In the genomic region with DNA sequence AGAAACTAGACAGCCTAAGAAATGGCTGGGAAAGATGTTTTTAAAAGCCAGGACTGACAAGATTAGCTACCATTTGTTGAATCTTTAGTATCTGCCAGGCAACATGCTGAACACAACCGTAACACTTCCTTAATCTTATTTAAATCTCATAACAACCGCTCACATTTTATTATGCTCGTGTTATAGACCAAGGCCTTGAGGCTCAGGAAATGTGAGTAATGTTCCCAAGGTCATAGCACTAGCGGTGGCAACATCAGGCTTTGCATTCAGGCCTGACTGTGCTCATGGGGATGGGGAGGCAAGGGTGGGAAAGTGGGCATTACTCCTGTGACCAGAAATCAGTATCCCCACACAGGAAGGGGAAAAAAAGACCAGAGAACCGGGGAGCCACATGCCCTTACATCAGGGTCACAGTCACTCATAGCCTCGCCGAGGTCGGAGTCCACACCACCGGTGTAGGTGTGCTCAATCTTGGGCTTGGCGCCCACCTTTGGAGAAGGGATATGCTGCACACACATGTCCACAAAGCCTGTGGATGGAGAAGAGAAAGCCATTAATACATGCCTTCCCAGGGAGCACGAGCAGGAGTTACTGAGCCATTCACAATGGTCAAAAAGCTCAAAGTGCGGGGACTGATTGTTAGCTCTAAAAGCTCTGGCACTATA, we compare ENCODE assay signal across 16 cellular contexts. TPM values are rescaled to one million over a fixed set of nuclear protein-coding genes. Genes with fewer than 3 reads are reported as not detected.
DNase-seq lines count a peak whose midpoint lies in the region; ATAC-seq and TF ChIP-seq lines count a peak whose summit lies in the region.
"Had no signal": no experiment of that assay in that cellular context is flagged by ENCODE, and none has a peak within 500 bp of the region (broad histone marks: within the 10 kb centered on the region; RNA-seq: fewer than 3 reads in every experiment).

No MANE protein-coding gene starts in this region.

- peaks cover 30% of the 10 kb centered on the region for H3K36me3 Mint-ChIP-seq in neural progenitor cell

- CTCF ChIA-PET in HEK293 (lab: Yijun Ruan, JAX) = interaction anchor here (0.5 to 15.4 kb wide), 16 partner anchors 10 to 414 kb away, joined by 3 to 461 read pairs (median 4); no protein-coding TSS in a partner anchor

- H3K36me3 ChIP-seq in HEK293 (ENCODE audit: control insufficient read depth in 2 of 2, insufficient read depth in 1 of 2, low read length in 2 of 2) = peaks cover 73 to 94% of the 10 kb centered on the region in 2 experiments
- H3K36me3 ChIP-seq in rectal smooth muscle tissue (ENCODE audit: control insufficient read depth, insufficient read depth, low read length) = peaks cover 39% of the 10 kb centered on the region
- peaks cover 9% of the 10 kb centered on the region for H3K36me3 ChIP-seq in neural progenitor cell

- H3K4me2 ChIP-seq in neural progenitor cell = no peak overlapping the region
- H3K4me2 ChIP-seq: BLaER1 treated with 17β-estradiol and CSF1 and Interleukin-3, amounts not matched to agents 10 nM and 100 nM had no signal

- H3K4me1 ChIP-seq in HEK293 (ENCODE audit: control insufficient read depth, insufficient read depth, low read length) (no peaks in the 10 kb centered on the region), rectal smooth muscle tissue (ENCODE audit: control insufficient read depth, insufficient read depth, low read length) (peaks cover 24% of the 10 kb centered on the region), neural progenitor cell (no peaks in the 10 kb centered on the region)

- no peaks in the 10 kb centered on the region for H3K27me3 Mint-ChIP-seq in neural progenitor cell (ENCODE audit: insufficient read depth, low read depth)
- H3K27me3 Mint-ChIP-seq: CD4-positive, CD25-positive, alpha-beta regulatory T cell had no signal

- DNase-seq in dermis blood vessel endothelial cell (peak; percentile 83), iris pigment epithelial cell (ENCODE audit: low read depth) (peak; percentile 59), DMS53 (lab: John Stamatoyannopoulos, UW) (no peak), SIG-M5 (lab: John Stamatoyannopoulos, UW) (no peak), neural progenitor cell (ENCODE audit: low spot score) (no peak)
- DNase-seq: ACHN; CD4-positive, CD25-positive, alpha-beta regulatory T cell; HCEC 1CT had no signal

- H3F3A ChIP-seq in neural progenitor cell (ENCODE audit: low read depth) = peaks cover 9% of the 10 kb centered on the region

- H4K20me1 ChIP-seq in neural progenitor cell (ENCODE audit: low read depth) = no peaks in the 10 kb centered on the region

- no peak overlapping the region for H3K4me3 Mint-ChIP-seq in neural progenitor cell
- H3K4me3 Mint-ChIP-seq: CD4-positive, CD25-positive, alpha-beta regulatory T cell had no signal

- no peaks in the 10 kb centered on the region for H3K9me3 Mint-ChIP-seq in neural progenitor cell
- H3K9me3 Mint-ChIP-seq: CD4-positive, CD25-positive, alpha-beta regulatory T cell had no signal

- POLR2A ChIA-PET in HEK293 (lab: Yijun Ruan, JAX) = no interaction called here

- H3K4me3 ChIP-seq in HEK293 (ENCODE audit: low read depth, low read length) (no peak overlapping the region), rectal smooth muscle tissue (ENCODE audit: low read length) (no peak overlapping the region), neural progenitor cell (no peak overlapping the region)
- H3K4me3 ChIP-seq: BLaER1 treated with 17β-estradiol and CSF1 and Interleukin-3, amounts not matched to agents 10 nM and 100 nM had no signal

- H3K9ac ChIP-seq in rectal smooth muscle tissue (ENCODE audit: low read length) = no peak overlapping the region
- H3K9ac ChIP-seq in neural progenitor cell = no peak overlapping the region
- H3K9ac ChIP-seq: BLaER1 treated with 17β-estradiol and CSF1 and Interleukin-3, amounts not matched to agents 10 nM and 100 nM had no signal

- no peaks in the 10 kb centered on the region for H3K79me2 ChIP-seq in neural progenitor cell (ENCODE audit: low read depth)

- no peaks in the 10 kb centered on the region for H3K27me3 ChIP-seq in rectal smooth muscle tissue (ENCODE audit: control insufficient read depth, insufficient read depth, low read length)
- H3K27me3 ChIP-seq in neural progenitor cell = no peaks in the 10 kb centered on the region
- H3K27me3 ChIP-seq: BLaER1 treated with 17β-estradiol and CSF1 and Interleukin-3, amounts not matched to agents 10 nM and 100 nM had no signal

- no peak for ATAC-seq in HG03354 (IDR thresholded peaks at IDR 0.05; ENCODE audit: poor library complexity, severe bottlenecking, unreplicated experiment)

- TF ChIP-seq CTCF in HEK293 (tag by site-specific recombination; IDR thresholded peaks at IDR 0.05) (no peak), neural progenitor cell (IDR thresholded peaks at IDR 0.05) (no peak)

- H3K9me3 ChIP-seq in HEK293 (ENCODE audit: control insufficient read depth, insufficient read depth, low read depth, low read length) (no peaks in the 10 kb centered on the region), neural progenitor cell (ENCODE audit: low read depth) (no peaks in the 10 kb centered on the region)
- H3K9me3 ChIP-seq: BLaER1 treated with 17β-estradiol and CSF1 and Interleukin-3, amounts not matched to agents 10 nM and 100 nM had no signal

- H3K27ac Mint-ChIP-seq in neural progenitor cell = no peak overlapping the region
- H3K27ac Mint-ChIP-seq: CD4-positive, CD25-positive, alpha-beta regulatory T cell had no signal

- H3K27ac ChIP-seq in HEK293 (ENCODE audit: extremely low read depth, low read depth, low read length) (peak overlapping the region; percentile 17; the same call in 1 of the 2 replicates), rectal smooth muscle tissue (ENCODE audit: low read depth, low read length) (peak overlapping the region; percentile 79), neural progenitor cell (no peak overlapping the region)
- H3K27ac ChIP-seq: BLaER1 treated with 17β-estradiol and CSF1 and Interleukin-3, amounts not matched to agents 10 nM and 100 nM had no signal

- no peaks in the 10 kb centered on the region for H3K4me1 Mint-ChIP-seq in neural progenitor cell

- H2AFZ ChIP-seq in neural progenitor cell (replicated peaks) = no peak overlapping the region

TF ChIP-seq in HEK293, 187 proteins besides CTCF, POLR2A, EP300 and RAD21:
- TF ChIP-seq, protein P1, sequence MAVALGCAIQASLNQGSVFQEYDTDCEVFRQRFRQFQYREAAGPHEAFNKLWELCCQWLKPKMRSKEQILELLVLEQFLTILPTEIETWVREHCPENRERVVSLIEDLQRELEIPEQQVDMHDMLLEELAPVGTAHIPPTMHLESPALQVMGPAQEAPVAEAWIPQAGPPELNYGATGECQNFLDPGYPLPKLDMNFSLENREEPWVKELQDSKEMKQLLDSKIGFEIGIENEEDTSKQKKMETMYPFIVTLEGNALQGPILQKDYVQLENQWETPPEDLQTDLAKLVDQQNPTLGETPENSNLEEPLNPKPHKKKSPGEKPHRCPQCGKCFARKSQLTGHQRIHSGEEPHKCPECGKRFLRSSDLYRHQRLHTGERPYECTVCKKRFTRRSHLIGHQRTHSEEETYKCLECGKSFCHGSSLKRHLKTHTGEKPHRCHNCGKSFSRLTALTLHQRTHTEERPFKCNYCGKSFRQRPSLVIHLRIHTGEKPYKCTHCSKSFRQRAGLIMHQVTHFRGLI (tag by site-specific recombination; IDR thresholded peaks at IDR 0.05) = no peak
- TF ChIP-seq OVOL3 (tag by site-specific recombination; IDR thresholded peaks at IDR 0.05) (no peak), HOXC10 (CRISPR knock-in tag; IDR thresholded peaks at IDR 0.05) (no peak)
- TF ChIP-seq, protein P2, sequence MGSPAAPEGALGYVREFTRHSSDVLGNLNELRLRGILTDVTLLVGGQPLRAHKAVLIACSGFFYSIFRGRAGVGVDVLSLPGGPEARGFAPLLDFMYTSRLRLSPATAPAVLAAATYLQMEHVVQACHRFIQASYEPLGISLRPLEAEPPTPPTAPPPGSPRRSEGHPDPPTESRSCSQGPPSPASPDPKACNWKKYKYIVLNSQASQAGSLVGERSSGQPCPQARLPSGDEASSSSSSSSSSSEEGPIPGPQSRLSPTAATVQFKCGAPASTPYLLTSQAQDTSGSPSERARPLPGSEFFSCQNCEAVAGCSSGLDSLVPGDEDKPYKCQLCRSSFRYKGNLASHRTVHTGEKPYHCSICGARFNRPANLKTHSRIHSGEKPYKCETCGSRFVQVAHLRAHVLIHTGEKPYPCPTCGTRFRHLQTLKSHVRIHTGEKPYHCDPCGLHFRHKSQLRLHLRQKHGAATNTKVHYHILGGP (tag by site-specific recombination; IDR thresholded peaks at IDR 0.05) = no peak

RNA-seq across cellular contexts. Expression of gene HIGD1B, which starts 15.7 kb away (rescaled TPM):
- total RNA-seq in dermis blood vessel endothelial cell = not detected in 2 replicates
- not detected in 2 replicates for total RNA-seq in neural progenitor cell (ENCODE audit: low replicate concordance)
- total RNA-seq: A172; CD4-positive, CD25-positive, alpha-beta regulatory T cell; Daoy; H4; HT-29 had no signal

RNA-seq across cellular contexts. Expression of gene GJC1, which starts 33.3 kb away (rescaled TPM):
- total RNA-seq in dermis blood vessel endothelial cell (7.5 and 13.9 TPM in 2 replicates), neural progenitor cell (ENCODE audit: low replicate concordance) (63.4 and 76.9 TPM in 2 replicates)
- total RNA-seq: CD4-positive, CD25-positive, alpha-beta regulatory T cell; HT-29 had no signal

RNA-seq across cellular contexts. Expression of gene EFTUD2, which starts 35.9 kb away (rescaled TPM):
- total RNA-seq in dermis blood vessel endothelial cell (154 and 298 TPM in 2 replicates), neural progenitor cell (ENCODE audit: low replicate concordance) (114 and 185 TPM in 2 replicates)

RNA-seq across cellular contexts. Expression of gene GFAP, which starts 51.9 kb away (rescaled TPM):
- total RNA-seq in dermis blood vessel endothelial cell (0.51 TPM in 1 of 2 replicates, not detected in the other), neural progenitor cell (ENCODE audit: low replicate concordance) (0.45 and 0.46 TPM in 2 replicates)
- total RNA-seq: A172; CD4-positive, CD25-positive, alpha-beta regulatory T cell; H4 had no signal

Comparison
In these comparisons a context has a peak if more than half of its experiments do, and no peak if none do; other contexts are left out.
1. DNase-seq: peak in dermis blood vessel endothelial cell (single experiment) and iris pigment epithelial cell (single experiment); none in DMS53 (single experiment), SIG-M5 (single experiment) and neural progenitor cell (single experiment).